ENCODE assay signal across 10 cellular contexts in the genomic region with DNA sequence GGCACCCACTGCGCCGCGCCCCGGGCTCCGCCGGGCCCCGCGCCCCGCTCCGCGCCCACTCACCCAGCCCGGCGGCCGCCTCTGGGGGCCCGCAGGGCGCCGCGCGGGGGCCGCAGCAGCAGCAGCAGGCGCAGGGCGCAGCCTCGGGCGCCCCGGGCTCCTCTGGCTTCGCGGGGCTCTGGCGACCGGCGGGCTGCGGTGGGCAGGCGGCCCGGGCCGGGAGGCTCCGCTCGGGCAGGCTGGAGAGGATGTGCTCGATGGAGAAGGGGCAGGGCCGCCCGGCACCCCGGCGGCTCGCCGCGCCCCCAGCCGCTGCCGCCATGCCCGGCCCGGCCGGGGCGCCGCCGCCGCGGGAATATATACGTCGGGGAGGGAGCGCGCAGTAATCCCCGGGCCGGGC. TPM values are rescaled to one million over a fixed set of nuclear protein-coding genes. Genes with fewer than 3 reads are reported as not detected.
DNase-seq lines count a peak whose midpoint lies in the region; ATAC-seq, FAIRE-seq and TF ChIP-seq lines count a peak whose summit lies in the region.
"Had no signal": no experiment of that assay in that cellular context is flagged by ENCODE, and none has a peak within 500 bp of the region (broad histone marks: within the 10 kb centered on the region; RNA-seq: fewer than 3 reads in every experiment).

A gene with protein sequence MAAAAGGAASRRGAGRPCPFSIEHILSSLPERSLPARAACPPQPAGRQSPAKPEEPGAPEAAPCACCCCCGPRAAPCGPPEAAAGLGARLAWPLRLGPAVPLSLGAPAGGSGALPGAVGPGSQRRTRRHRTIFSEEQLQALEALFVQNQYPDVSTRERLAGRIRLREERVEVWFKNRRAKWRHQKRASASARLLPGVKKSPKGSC (minus strand): TSS at position 331 of the 400 bp plus-strand sequence. CDS start 9 bp downstream, at position 322.

- peak within 1 kb of the TSS; percentile 1 to 78 (median 59) for H3K4me3 Mint-ChIP-seq in CD4-positive, CD25-positive, alpha-beta regulatory T cell
- peak within 1 kb of the TSS; percentile 34 to 78 for H3K4me3 Mint-ChIP-seq in H9

- ATAC-seq in CD4-positive, CD25-positive, alpha-beta regulatory T cell (ENCODE audit: low read depth in 2 of 2), result no peak
- no peak for ATAC-seq in GM18519 (IDR thresholded peaks at IDR 0.05; ENCODE audit: low FRiP score, unreplicated experiment)

- H3K79me2 ChIP-seq in H9 (ENCODE audit: insufficient read depth, low read length), result no peaks in the 10 kb centered on the region

- no peaks in the 10 kb centered on the region for H3K9me3 ChIP-seq in CD4-positive, CD25-positive, alpha-beta regulatory T cell (ENCODE audit: control insufficient read depth in 2 of 2, low read length in 2 of 2)
- no peaks in the 10 kb centered on the region for H3K9me3 ChIP-seq in H9 (ENCODE audit: control insufficient read depth, low read depth, low read length)
- H3K9me3 ChIP-seq in effector memory CD4-positive, alpha-beta T cell (ENCODE audit: control insufficient read depth, low read length), result no peaks in the 10 kb centered on the region
- H3K9me3 ChIP-seq in neuronal stem cell (replicated peaks in 1 of 2; ENCODE audit: control insufficient read depth in 2 of 2, insufficient read depth in 1 of 2, low read depth in 1 of 2, low read length in 2 of 2), result peaks cover 8 to 9% of the 10 kb centered on the region in 2 donors

- H2BK5ac ChIP-seq in H9 (ENCODE audit: insufficient read length, low read length) (no peak within 1 kb of the TSS), neuronal stem cell (ENCODE audit: low read length) (peak within 1 kb of the TSS; percentile 24)

- no peak within 1 kb of the TSS for H2BK15ac ChIP-seq in H9 (ENCODE audit: low read depth, low read length)
- H2BK15ac ChIP-seq in neuronal stem cell (ENCODE audit: low read length), result no peak within 1 kb of the TSS

- peaks cover 2% of the 10 kb centered on the region for H3K23me2 ChIP-seq in H9 (ENCODE audit: insufficient read length, low read depth, low read length, poor library complexity, severe bottlenecking)

- H3K23ac ChIP-seq in H9 (ENCODE audit: insufficient read length, low read depth, low read length) (no peak within 1 kb of the TSS), neuronal stem cell (ENCODE audit: low read depth, low read length, poor library complexity) (peak within 1 kb of the TSS; percentile 98)

- no peak within 1 kb of the TSS for H2BK20ac ChIP-seq in H9 (ENCODE audit: low read depth, low read length, poor library complexity, severe bottlenecking)

- peak within 1 kb of the TSS; percentile 24 for H3K4me2 ChIP-seq in H9 (ENCODE audit: insufficient read depth, insufficient read length, low read length)
- peak within 1 kb of the TSS; percentile 56 for H3K4me2 ChIP-seq in neuronal stem cell (ENCODE audit: insufficient read depth, low read length, poor library complexity, severe bottlenecking)

- H3K4me1 ChIP-seq in CD4-positive, CD25-positive, alpha-beta regulatory T cell (ENCODE audit: control insufficient read depth, insufficient read depth, low read length, poor library complexity, severe bottlenecking), result peaks cover 16% of the 10 kb centered on the region
- H3K4me1 ChIP-seq in H9 (ENCODE audit: insufficient read depth, low read length) (no peaks in the 10 kb centered on the region), neuronal stem cell (ENCODE audit: control insufficient read depth in 2 of 2, insufficient read depth in 1 of 2, low read depth in 1 of 2, low read length in 2 of 2) (no peaks in the 10 kb centered on the region)
- H3K4me1 ChIP-seq in effector memory CD4-positive, alpha-beta T cell (ENCODE audit: control insufficient read depth, insufficient read depth, low read length, poor library complexity, severe bottlenecking), result peaks cover 15% of the 10 kb centered on the region

- no peaks in the 10 kb centered on the region for H4K20me1 ChIP-seq in H9 (ENCODE audit: control insufficient read depth, insufficient read depth, insufficient read length)

- no peaks in the 10 kb centered on the region for H3K36me3 ChIP-seq in CD4-positive, CD25-positive, alpha-beta regulatory T cell (ENCODE audit: control insufficient read depth, insufficient read depth, low read length)
- H3K36me3 ChIP-seq in effector memory CD4-positive, alpha-beta T cell (ENCODE audit: control insufficient read depth, insufficient read depth, low read length), result no peaks in the 10 kb centered on the region
- H3K36me3 ChIP-seq in neuronal stem cell (replicated peaks in 1 of 2; ENCODE audit: control insufficient read depth in 2 of 2, insufficient read depth in 2 of 2, low read length in 2 of 2), result no peaks in the 10 kb centered on the region

- H2AK5ac ChIP-seq in H9 (ENCODE audit: insufficient read length, low read length), result no peak within 1 kb of the TSS
- H2AK5ac ChIP-seq in neuronal stem cell (ENCODE audit: low read depth, low read length), result peak within 1 kb of the TSS; percentile 84

- no peak within 1 kb of the TSS for H3K4me3 ChIP-seq in CD4-positive, CD25-positive, alpha-beta regulatory T cell (ENCODE audit: low read depth, low read length)
- H3K4me3 ChIP-seq in effector memory CD4-positive, alpha-beta T cell (ENCODE audit: insufficient read depth, low read depth, low read length, poor library complexity, severe bottlenecking), result peak within 1 kb of the TSS; percentile 32
- H3K4me3 ChIP-seq in neuronal stem cell (ENCODE audit: low read length in 2 of 2), result peak within 1 kb of the TSS in 1 of 2 donors; percentile 67

- H3K56ac ChIP-seq in H9 (ENCODE audit: insufficient read length, low read depth, low read length), result no peak within 1 kb of the TSS

- H2AFZ ChIP-seq in H9 (ENCODE audit: low read length) (no peak within 1 kb of the TSS), neuronal stem cell (ENCODE audit: low read length) (peak within 1 kb of the TSS; percentile 74)

- H4K8ac ChIP-seq in H9 (replicated peaks; ENCODE audit: insufficient read length, low read depth, low read length), result no peak within 1 kb of the TSS
- no peak within 1 kb of the TSS for H4K8ac ChIP-seq in neuronal stem cell (ENCODE audit: low read depth, low read length)

- peaks cover 0 to 19% (median 11%) of the 10 kb centered on the region in 4 donors for H3K4me1 Mint-ChIP-seq in CD4-positive, CD25-positive, alpha-beta regulatory T cell
- H3K4me1 Mint-ChIP-seq in H9, result peaks cover 12 to 20% of the 10 kb centered on the region in 2 experiments

- H2BK12ac ChIP-seq in H9 (ENCODE audit: insufficient read length, low read depth, low read length), result no peak within 1 kb of the TSS
- no peak within 1 kb of the TSS for H2BK12ac ChIP-seq in neuronal stem cell (ENCODE audit: low read length)

- DNase-seq in CD4-positive, CD25-positive, alpha-beta regulatory T cell, result no peak
- DNase-seq in H9, result no peak
- no peak for DNase-seq in effector memory CD4-positive, alpha-beta T cell
- DNase-seq in neuronal stem cell (ENCODE audit: low spot score), result no peak
- DNase-seq in COR-L47 (lab: John Stamatoyannopoulos, UW), result no peak
- DNase-seq in urothelium cell line (ENCODE audit: low spot score), result no peak
- DNase-seq in GM19239 (ENCODE audit: insufficient read length, low spot score), result no peak
- DNase-seq: midbrain, NCI-H2107 had no signal

- H3K27me3 Mint-ChIP-seq in CD4-positive, CD25-positive, alpha-beta regulatory T cell, result peaks cover 68% of the 10 kb centered on the region
- H3K27me3 Mint-ChIP-seq in H9 (ENCODE audit: low read depth), result peaks cover 81% of the 10 kb centered on the region

- peaks cover 17% of the 10 kb centered on the region for H3K27me3 ChIP-seq in CD4-positive, CD25-positive, alpha-beta regulatory T cell (ENCODE audit: control insufficient read depth, insufficient read depth, low read length)
- H3K27me3 ChIP-seq in H9 (ENCODE audit: insufficient read depth, low read length), result peaks cover 48% of the 10 kb centered on the region
- H3K27me3 ChIP-seq in effector memory CD4-positive, alpha-beta T cell (replicated peaks; ENCODE audit: control insufficient read depth, insufficient read depth, low read length, poor library complexity, severe bottlenecking), result peaks cover 36% of the 10 kb centered on the region
- peaks cover 39 to 77% (median 75%) of the 10 kb centered on the region in 3 experiments for H3K27me3 ChIP-seq in neuronal stem cell (ENCODE audit: control insufficient read depth in 3 of 3, insufficient read depth in 3 of 3, low read depth in 1 of 3, low read length in 3 of 3)

- TF ChIP-seq CTCF in H9 (conservative IDR thresholded peaks at IDR 0.05), result no peak

- H3K36me3 Mint-ChIP-seq in CD4-positive, CD25-positive, alpha-beta regulatory T cell, result no peaks in the 10 kb centered on the region
- H3K36me3 Mint-ChIP-seq in H9 (ENCODE audit: insufficient read depth in 1 of 3, low read depth in 3 of 3), result peaks cover 0 to 9% (median 5%) of the 10 kb centered on the region in 3 experiments; a peak in 6 of 7 replicates

- WGBS in H9 (ENCODE audit: extremely low coverage, insufficient read length, low lambda C conversion rate), result no CpG with 5 or more reads among the region's 60 CpGs
- no CpG with 5 or more reads among the region's 60 CpGs for WGBS in neuronal stem cell (ENCODE audit: extremely low coverage in 2 of 2, insufficient read length in 2 of 2, insufficient replicate concordance in 1 of 2), 2 donors

- H3K4ac ChIP-seq in H9 (ENCODE audit: low read depth, low read length) (no peak within 1 kb of the TSS), neuronal stem cell (ENCODE audit: low read length) (no peak within 1 kb of the TSS)

- H3K27ac Mint-ChIP-seq in CD4-positive, CD25-positive, alpha-beta regulatory T cell, result peak within 1 kb of the TSS in 1 of 3 donors; percentile 72
- no peak within 1 kb of the TSS for H3K27ac Mint-ChIP-seq in H9

- H2BK120ac ChIP-seq in H9 (ENCODE audit: low read depth, low read length, poor library complexity, severe bottlenecking) (no peak within 1 kb of the TSS), neuronal stem cell (ENCODE audit: low read depth, low read length) (no peak within 1 kb of the TSS)

- no peak for FAIRE-seq in urothelium cell line (lab: Jason Lieb, UNC)
- no peak for FAIRE-seq in GM19239 (lab: Jason Lieb, UNC)

- H3K79me1 ChIP-seq in H9 (ENCODE audit: insufficient read depth, low read depth, low read length, poor library complexity, severe bottlenecking) (no peaks in the 10 kb centered on the region), neuronal stem cell (ENCODE audit: low read depth, low read length) (no peaks in the 10 kb centered on the region)

- peaks cover 0 to 5% (median 1%) of the 10 kb centered on the region in 7 donors for H3K9me3 Mint-ChIP-seq in CD4-positive, CD25-positive, alpha-beta regulatory T cell
- H3K9me3 Mint-ChIP-seq in H9, result peaks cover 13 to 14% of the 10 kb centered on the region in 2 experiments

- H3K14ac ChIP-seq in H9 (ENCODE audit: insufficient read depth, low read length) (no peak within 1 kb of the TSS; the same call in 1 of the 2 replicates), neuronal stem cell (ENCODE audit: low read length) (peak within 1 kb of the TSS; percentile 56)

- H3K9ac ChIP-seq in H9 (ENCODE audit: extremely low read depth, insufficient read length, low read length) (no peak within 1 kb of the TSS), neuronal stem cell (ENCODE audit: low read depth, low read length, poor library complexity) (no peak within 1 kb of the TSS)

- H3K27ac ChIP-seq in CD4-positive, CD25-positive, alpha-beta regulatory T cell (ENCODE audit: insufficient read depth, low read length, poor library complexity, severe bottlenecking), result no peak within 1 kb of the TSS
- no peak within 1 kb of the TSS for H3K27ac ChIP-seq in H9 (ENCODE audit: insufficient read length, low read depth, low read length)
- no peak within 1 kb of the TSS for H3K27ac ChIP-seq in effector memory CD4-positive, alpha-beta T cell (ENCODE audit: insufficient read depth, low read length, poor library complexity, severe bottlenecking)
- no peak within 1 kb of the TSS for H3K27ac ChIP-seq in neuronal stem cell (replicated peaks; ENCODE audit: low read length)

- H4K5ac ChIP-seq in H9 (ENCODE audit: insufficient read length, low read depth, low read length), result no peak within 1 kb of the TSS

- no peak within 1 kb of the TSS for H3K18ac ChIP-seq in H9 (ENCODE audit: insufficient read length, low read depth, low read length)
- H3K18ac ChIP-seq in neuronal stem cell (ENCODE audit: low read length), result peak within 1 kb of the TSS; percentile 80

- no peak within 1 kb of the TSS for H3T11ph ChIP-seq in H9 (ENCODE audit: low read length)

- H4K91ac ChIP-seq in H9 (ENCODE audit: insufficient read length, low read depth, low read length), result no peak within 1 kb of the TSS
- H4K91ac ChIP-seq in neuronal stem cell (ENCODE audit: low read depth, low read length, poor library complexity), result no peak within 1 kb of the TSS

RNA-seq across cellular contexts. Expression of the gene that starts here (rescaled TPM):
- not detected for total RNA-seq in CD4-positive, CD25-positive, alpha-beta regulatory T cell
- polyA plus RNA-seq in CD4-positive, CD25-positive, alpha-beta regulatory T cell, result not detected
- 0.22 TPM in 2 replicates for total RNA-seq in H9 (2021)
- not detected for polyA plus RNA-seq in neuronal stem cell (2013, experiment 1 of 2)
- not detected for polyA plus RNA-seq in neuronal stem cell (2013, experiment 2 of 2)
